Comparison of ENCODE assay signal across 8 cellular contexts in the genomic region with DNA sequence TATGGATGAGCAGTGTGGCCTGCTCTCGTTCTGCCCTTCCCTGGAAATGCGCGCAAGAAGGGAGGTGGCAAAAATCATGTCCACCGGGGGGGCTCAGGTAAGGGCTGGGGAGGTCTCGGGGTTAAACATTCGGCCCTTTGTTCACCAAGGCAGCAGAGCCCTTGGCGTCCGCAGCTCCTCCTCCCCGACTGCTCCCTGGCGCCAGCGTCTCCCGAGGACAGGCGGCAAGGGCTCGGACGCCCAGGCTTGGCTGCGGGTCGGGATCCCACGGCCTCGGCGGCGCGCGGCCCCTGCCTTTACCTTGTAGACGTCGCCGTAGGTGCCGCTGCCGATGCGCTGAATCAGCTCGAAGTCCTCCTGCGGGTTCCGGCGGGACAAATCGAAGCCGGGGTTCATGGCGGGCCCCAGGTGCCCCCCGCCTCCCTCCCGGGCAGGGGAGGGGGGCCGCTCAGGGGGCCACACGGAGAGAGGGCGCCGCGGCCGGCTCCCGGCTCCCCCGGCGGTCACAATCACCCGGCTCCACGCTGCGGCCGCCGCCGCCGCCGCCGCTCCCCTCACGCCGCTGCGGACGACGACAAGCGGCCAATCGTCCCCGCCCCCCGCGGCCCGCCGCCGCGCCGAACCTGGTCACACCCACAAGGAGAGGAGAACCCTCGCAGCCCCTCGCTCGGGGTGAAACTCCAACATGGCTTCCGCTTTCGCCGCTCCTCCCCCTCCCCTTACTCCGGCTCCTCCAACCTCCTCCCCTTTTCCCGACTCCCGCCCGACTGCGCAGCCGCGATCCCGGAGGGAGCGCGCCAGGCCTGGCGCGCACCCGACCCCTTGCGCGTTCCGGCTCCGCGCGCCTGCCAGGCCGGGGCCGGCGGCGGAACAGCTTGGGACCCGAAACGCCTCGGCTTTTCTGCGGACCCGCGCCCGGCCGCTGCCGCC. TPM values are rescaled to one million over a fixed set of nuclear protein-coding genes. Genes with fewer than 3 reads are reported as not detected.
DNase-seq lines count a peak whose midpoint lies in the region; ATAC-seq and TF ChIP-seq lines count a peak whose summit lies in the region.

A gene (minus strand): TSS at position 694 of the 930 bp plus-strand sequence. CDS start 298 bp downstream, at position 396.

- H3K4me1 Mint-ChIP-seq in activated CD4-positive, alpha-beta T cell treated with anti-CD3 and anti-CD28 coated beads, Interleukin-2, amount 10 ng/mL, durations not matched to agents 7 days and 5 days: peaks cover 52% of the 10 kb centered on the region

- no peaks in the 10 kb centered on the region for H3K27me3 ChIP-seq in BJ (ENCODE audit: control insufficient read depth, insufficient read depth, low read length)

- H3K9me3 Mint-ChIP-seq in activated CD4-positive, alpha-beta T cell treated with anti-CD3 and anti-CD28 coated beads, Interleukin-2, amount 10 ng/mL, durations not matched to agents 7 days and 5 days: peaks cover 2% of the 10 kb centered on the region

- DNase-seq in BJ (ENCODE audit: low read depth): peak; percentile 65
- DNase-seq in NCI-H526 (lab: John Stamatoyannopoulos, UW): peak; percentile 90 to 98
- DNase-seq in activated CD4-positive, alpha-beta T cell treated with anti-CD3 and anti-CD28 coated beads, Interleukin-2, amount 10 ng/mL, durations not matched to agents 7 days and 5 days: peak; percentile 75
- peak; percentile 86 for DNase-seq in dedifferentiated amniotic fluid mesenchymal stem cell (ENCODE audit: extremely low spot score)
- peak; percentile 95 for DNase-seq in left lobe of liver (ENCODE audit: low spot score)
- DNase-seq in stimulated activated CD4-positive, alpha-beta T cell treated with anti-CD3 and anti-CD28 coated beads, Interleukin-2, amount 100 ng/mL, for 24 hours: peak; percentile 81 to 87

- ATAC-seq in GM19324 (IDR thresholded peaks at IDR 0.05; ENCODE audit: low FRiP score, unreplicated experiment) (peak; percentile 85), HG03460 (IDR thresholded peaks at IDR 0.05; ENCODE audit: unreplicated experiment) (peak; percentile 72), left lobe of liver (peak; percentile 87)

- H3K4me3 ChIP-seq in BJ (ENCODE audit: low read depth, low read length): peak within 1 kb of the TSS; percentile 76

- H3K36me3 ChIP-seq in BJ (ENCODE audit: control insufficient read depth, insufficient read depth, low read length): no peaks in the 10 kb centered on the region

- H3K4me3 Mint-ChIP-seq in activated CD4-positive, alpha-beta T cell treated with anti-CD3 and anti-CD28 coated beads, Interleukin-2, amount 10 ng/mL, durations not matched to agents 7 days and 5 days: peak within 1 kb of the TSS; percentile 83

- POLR2A ChIA-PET in BJ (lab: Charles Lee): no interaction called here
- POLR2A ChIA-PET in activated CD4-positive, alpha-beta T cell treated with anti-CD3 and anti-CD28 coated beads, Interleukin-2, amount 10 ng/mL, durations not matched to agents 7 days and 5 days (lab: Charles Lee): no interaction called here

- CTCF ChIA-PET in BJ (lab: Yijun Ruan, JAX): interaction anchor here (0.6 to 1.9 kb wide), 5 partner anchors 44 to 210 kb away, joined by 3 to 4 read pairs (median 3); no protein-coding TSS in a partner anchor
- CTCF ChIA-PET in activated CD4-positive, alpha-beta T cell treated with anti-CD3 and anti-CD28 coated beads, Interleukin-2, amount 10 ng/mL, durations not matched to agents 7 days and 5 days (lab: Charles Lee): interaction anchor here (0.7 to 1.3 kb wide), 3 partner anchors 13 to 57 kb away, joined by 3 read pairs; no protein-coding TSS in a partner anchor

- H3K27ac Mint-ChIP-seq in activated CD4-positive, alpha-beta T cell treated with anti-CD3 and anti-CD28 coated beads, Interleukin-2, amount 10 ng/mL, durations not matched to agents 7 days and 5 days: peak within 1 kb of the TSS; percentile 87

- H3K27me3 Mint-ChIP-seq in activated CD4-positive, alpha-beta T cell treated with anti-CD3 and anti-CD28 coated beads, Interleukin-2, amount 10 ng/mL, durations not matched to agents 7 days and 5 days: no peaks in the 10 kb centered on the region

- peaks cover 1% of the 10 kb centered on the region for H3K36me3 Mint-ChIP-seq in activated CD4-positive, alpha-beta T cell treated with anti-CD3 and anti-CD28 coated beads, Interleukin-2, amount 10 ng/mL, durations not matched to agents 7 days and 5 days (ENCODE audit: low read depth)

- no peak for TF ChIP-seq CTCF in BJ (IDR thresholded peaks at IDR 0.05; ENCODE audit: insufficient read depth, low read depth, low read length)

RNA-seq across cellular contexts. Expression of the gene that starts here (rescaled TPM):
- 24.7 and 45.5 TPM in 2 replicates for polyA plus RNA-seq in BJ (2011; rRNA removed)
- polyA minus RNA-seq in BJ (2011; rRNA and poly(A)+ RNA removed): 14.1 and 19.3 TPM in 2 replicates
- 1 to 10 TPM; 8.1 to 8.7 TPM for total RNA-seq in activated CD4-positive, alpha-beta T cell treated with anti-CD3 and anti-CD28 coated beads, Interleukin-2, amount 10 ng/mL, durations not matched to agents 7 days and 5 days
- 12.8 TPM for total RNA-seq in left lobe of liver

Comparison
In these comparisons a context has a peak if more than half of its experiments do, and no peak if none do; other contexts are left out.
1. Peak in every context shown above with its lines: DNase-seq, ATAC-seq and H3K4me3 ChIP-seq.